ENCODE assay signal across 8 cellular contexts in genomic region chr16:79997257-79997656, GRCh38.
DNase-seq lines count a peak whose midpoint lies in the region; ATAC-seq and TF ChIP-seq lines count a peak whose summit lies in the region.

No MANE protein-coding gene starts in this region.

- peak; percentile 32 for ATAC-seq in foreskin keratinocyte
- ATAC-seq in body of pancreas, result no peak

- H3K4me1 ChIP-seq in A673 (ENCODE audit: insufficient read depth, low read length, poor library complexity, severe bottlenecking) (no peaks in the 10 kb centered on the region), OCI-LY1 (ENCODE audit: insufficient read depth, low read length, severe bottlenecking) (no peaks in the 10 kb centered on the region), foreskin keratinocyte (no peaks in the 10 kb centered on the region), body of pancreas (no peaks in the 10 kb centered on the region)

- no peaks in the 10 kb centered on the region for H3K36me3 ChIP-seq in A673 (ENCODE audit: insufficient read depth, low read length, poor library complexity, severe bottlenecking)
- no peaks in the 10 kb centered on the region for H3K36me3 ChIP-seq in OCI-LY1 (ENCODE audit: insufficient read depth, low read length)
- no peaks in the 10 kb centered on the region for H3K36me3 ChIP-seq in body of pancreas (replicated peaks in 1 of 2; ENCODE audit: insufficient read depth in 1 of 2, low read depth in 2 of 2)

- H3K4me3 ChIP-seq in A673 (ENCODE audit: low read depth, low read length, poor library complexity, severe bottlenecking), result no peak overlapping the region
- H3K4me3 ChIP-seq in OCI-LY1 (ENCODE audit: low read depth, low read length, poor library complexity, severe bottlenecking), result no peak overlapping the region
- H3K4me3 ChIP-seq in body of pancreas, result no peak overlapping the region

- TF ChIP-seq POLR2A in body of pancreas (IDR thresholded peaks at IDR 0.05), result no peak

- H3K27me3 ChIP-seq in A673 (replicated peaks; ENCODE audit: insufficient read depth, low read depth, low read length, poor library complexity) (no peaks in the 10 kb centered on the region), OCI-LY1 (ENCODE audit: insufficient read depth, low read length) (0 out of 2 replicates have a peak, but pooled peaks cover 3% of the 10 kb centered on the region), foreskin keratinocyte (no peaks in the 10 kb centered on the region), body of pancreas (no peaks in the 10 kb centered on the region)

- no peaks in the 10 kb centered on the region for H3K9me2 ChIP-seq in OCI-LY1 (ENCODE audit: low read depth, low read length)

- no TSS peak for BruUV-seq in A673 (replicated peaks; lab: Mats Ljungman, UMichigan)

- H3K27ac ChIP-seq in A673 (ENCODE audit: low read depth, low read length, poor library complexity, severe bottlenecking), result no peak overlapping the region
- H3K27ac ChIP-seq in OCI-LY1 (ENCODE audit: low read depth, low read length, poor library complexity, severe bottlenecking), result no peak overlapping the region
- H3K27ac ChIP-seq in foreskin keratinocyte, result no peak overlapping the region
- H3K27ac ChIP-seq in body of pancreas, result no peak overlapping the region

- no peaks in the 10 kb centered on the region for H3F3A ChIP-seq in OCI-LY1 (ENCODE audit: insufficient read depth, low read length)

- no peaks in the 10 kb centered on the region for H3K9me3 ChIP-seq in A673 (ENCODE audit: low read depth, low read length, poor library complexity, severe bottlenecking)
- no peaks in the 10 kb centered on the region for H3K9me3 ChIP-seq in OCI-LY1 (ENCODE audit: low read length)
- no peaks in the 10 kb centered on the region for H3K9me3 ChIP-seq in body of pancreas

- TF ChIP-seq CTCF in A673 (conservative IDR thresholded peaks at IDR 0.05; ENCODE audit: low read depth, low read length) (peak; percentile 54), OCI-LY1 (IDR thresholded peaks at IDR 0.05; ENCODE audit: low read length) (peak; percentile 57), foreskin keratinocyte (conservative IDR thresholded peaks at IDR 0.05) (peak; percentile 65), body of pancreas (IDR thresholded peaks at IDR 0.05) (peak in 3 of 7 experiments; percentile 10 to 15 (median 13))

- H4K20me1 ChIP-seq in OCI-LY1 (ENCODE audit: insufficient read depth, low read length), result no peaks in the 10 kb centered on the region

- no peak overlapping the region for H2AFZ ChIP-seq in OCI-LY1 (ENCODE audit: low read length)

- DNase-seq in A673 (ENCODE audit: low spot score) (peak; percentile 30), Daoy (ENCODE audit: low read depth) (peak; percentile 34), foreskin keratinocyte (no peak), KG1 (lab: John Stamatoyannopoulos, UW) (no peak), A172 (ENCODE audit: low spot score) (no peak), body of pancreas (no peak), NCI-H345 (lab: John Stamatoyannopoulos, UW) (no peak)

- POLR2A ChIA-PET in A673 (lab: Charles Lee; ENCODE audit: low non-redundant PET), result no interaction called here

- 68 to 70% methylated on average over 6 of the region's 6 CpGs for WGBS in body of pancreas, 2 donors

- CTCF ChIA-PET in A673 (lab: Charles Lee), result no interaction called here

- intact Hi-C loops in A673 (cut with micrococcal nuclease; ENCODE audit: unreplicated experiment) (loop anchor here (1.0 kb wide), 1 partner anchor 469 kb away; no protein-coding TSS in a partner anchor), body of pancreas (cut with DNase I) (no loop called here)

- H3K9ac ChIP-seq in OCI-LY1 (ENCODE audit: low read length), result no peak overlapping the region

- H3K4me2 ChIP-seq in OCI-LY1 (ENCODE audit: low read length), result no peak overlapping the region

- H3K79me2 ChIP-seq in OCI-LY1 (ENCODE audit: insufficient read depth, low read length), result no peaks in the 10 kb centered on the region

Comparison
In these comparisons a context has a peak if more than half of its experiments do, and no peak if none do; other contexts are left out.
1. DNase-seq: peak in A673 (single experiment) and Daoy (single experiment); none in foreskin keratinocyte (0 of 2), KG1 (single experiment), A172 (single experiment), body of pancreas (0 of 4) and NCI-H345 (single experiment).